Comparison of ENCODE assay signal across 1 cellular context in the genomic region with DNA sequence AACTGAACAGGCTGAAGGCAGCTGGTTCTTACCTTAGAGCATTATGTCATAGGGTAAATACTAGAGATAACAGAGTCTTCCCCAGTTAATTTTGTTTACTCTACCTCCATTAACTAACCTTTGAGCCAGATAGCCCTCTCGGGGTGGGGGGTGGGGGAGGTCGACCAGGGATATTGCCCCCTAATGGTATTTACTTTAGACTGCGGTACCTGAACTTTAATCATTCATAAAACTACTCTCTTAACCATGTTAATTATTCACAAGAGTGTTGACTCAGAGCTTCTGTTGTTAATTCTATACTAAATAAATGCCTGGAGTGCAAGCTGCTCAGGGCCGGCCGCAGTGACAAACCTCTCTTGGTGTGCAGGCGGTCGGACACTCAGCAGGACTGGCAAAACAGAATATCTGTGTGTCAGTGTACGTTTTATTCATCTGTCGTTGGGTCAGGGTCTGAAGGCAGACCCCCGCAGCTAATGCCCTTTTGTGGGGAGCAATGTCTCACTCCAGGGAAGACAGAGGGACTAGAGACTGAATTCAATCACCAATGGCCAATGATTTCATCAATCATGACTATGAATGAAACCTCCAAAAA.
TF ChIP-seq lines count a peak whose summit lies in the region.

No MANE protein-coding gene starts in this region.

TF ChIP-seq in HepG2, 621 proteins besides CTCF, POLR2A, EP300 and RAD21 (continued from another document and continues in another):
- TF ChIP-seq, protein P1, sequence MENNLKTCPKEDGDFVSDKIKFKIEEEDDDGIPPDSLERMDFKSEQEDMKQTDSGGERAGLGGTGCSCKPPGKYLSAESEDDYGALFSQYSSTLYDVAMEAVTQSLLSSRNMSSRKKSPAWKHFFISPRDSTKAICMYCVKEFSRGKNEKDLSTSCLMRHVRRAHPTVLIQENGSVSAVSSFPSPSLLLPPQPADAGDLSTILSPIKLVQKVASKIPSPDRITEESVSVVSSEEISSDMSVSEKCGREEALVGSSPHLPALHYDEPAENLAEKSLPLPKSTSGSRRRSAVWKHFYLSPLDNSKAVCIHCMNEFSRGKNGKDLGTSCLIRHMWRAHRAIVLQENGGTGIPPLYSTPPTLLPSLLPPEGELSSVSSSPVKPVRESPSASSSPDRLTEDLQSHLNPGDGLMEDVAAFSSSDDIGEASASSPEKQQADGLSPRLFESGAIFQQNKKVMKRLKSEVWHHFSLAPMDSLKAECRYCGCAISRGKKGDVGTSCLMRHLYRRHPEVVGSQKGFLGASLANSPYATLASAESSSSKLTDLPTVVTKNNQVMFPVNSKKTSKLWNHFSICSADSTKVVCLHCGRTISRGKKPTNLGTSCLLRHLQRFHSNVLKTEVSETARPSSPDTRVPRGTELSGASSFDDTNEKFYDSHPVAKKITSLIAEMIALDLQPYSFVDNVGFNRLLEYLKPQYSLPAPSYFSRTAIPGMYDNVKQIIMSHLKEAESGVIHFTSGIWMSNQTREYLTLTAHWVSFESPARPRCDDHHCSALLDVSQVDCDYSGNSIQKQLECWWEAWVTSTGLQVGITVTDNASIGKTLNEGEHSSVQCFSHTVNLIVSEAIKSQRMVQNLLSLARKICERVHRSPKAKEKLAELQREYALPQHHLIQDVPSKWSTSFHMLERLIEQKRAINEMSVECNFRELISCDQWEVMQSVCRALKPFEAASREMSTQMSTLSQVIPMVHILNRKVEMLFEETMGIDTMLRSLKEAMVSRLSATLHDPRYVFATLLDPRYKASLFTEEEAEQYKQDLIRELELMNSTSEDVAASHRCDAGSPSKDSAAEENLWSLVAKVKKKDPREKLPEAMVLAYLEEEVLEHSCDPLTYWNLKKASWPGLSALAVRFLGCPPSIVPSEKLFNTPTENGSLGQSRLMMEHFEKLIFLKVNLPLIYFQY (CRISPR knock-in tag; IDR thresholded peaks at IDR 0.05; ENCODE audit: borderline replicate concordance), result peak; percentile 40; the same call in 1 of the 2 replicates
- TF ChIP-seq, protein P2, sequence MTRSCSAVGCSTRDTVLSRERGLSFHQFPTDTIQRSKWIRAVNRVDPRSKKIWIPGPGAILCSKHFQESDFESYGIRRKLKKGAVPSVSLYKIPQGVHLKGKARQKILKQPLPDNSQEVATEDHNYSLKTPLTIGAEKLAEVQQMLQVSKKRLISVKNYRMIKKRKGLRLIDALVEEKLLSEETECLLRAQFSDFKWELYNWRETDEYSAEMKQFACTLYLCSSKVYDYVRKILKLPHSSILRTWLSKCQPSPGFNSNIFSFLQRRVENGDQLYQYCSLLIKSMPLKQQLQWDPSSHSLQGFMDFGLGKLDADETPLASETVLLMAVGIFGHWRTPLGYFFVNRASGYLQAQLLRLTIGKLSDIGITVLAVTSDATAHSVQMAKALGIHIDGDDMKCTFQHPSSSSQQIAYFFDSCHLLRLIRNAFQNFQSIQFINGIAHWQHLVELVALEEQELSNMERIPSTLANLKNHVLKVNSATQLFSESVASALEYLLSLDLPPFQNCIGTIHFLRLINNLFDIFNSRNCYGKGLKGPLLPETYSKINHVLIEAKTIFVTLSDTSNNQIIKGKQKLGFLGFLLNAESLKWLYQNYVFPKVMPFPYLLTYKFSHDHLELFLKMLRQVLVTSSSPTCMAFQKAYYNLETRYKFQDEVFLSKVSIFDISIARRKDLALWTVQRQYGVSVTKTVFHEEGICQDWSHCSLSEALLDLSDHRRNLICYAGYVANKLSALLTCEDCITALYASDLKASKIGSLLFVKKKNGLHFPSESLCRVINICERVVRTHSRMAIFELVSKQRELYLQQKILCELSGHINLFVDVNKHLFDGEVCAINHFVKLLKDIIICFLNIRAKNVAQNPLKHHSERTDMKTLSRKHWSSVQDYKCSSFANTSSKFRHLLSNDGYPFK (CRISPR knock-in tag; IDR thresholded peaks at IDR 0.05; ENCODE audit: borderline replicate concordance), result peak; percentile 74; the same call in 1 of the 2 replicates
- peak; percentile 63; the same call in 1 of the 2 replicates for TF ChIP-seq ZNF558 (CRISPR knock-in tag; IDR thresholded peaks at IDR 0.05; ENCODE audit: borderline replicate concordance)
- TF ChIP-seq, protein P3, sequence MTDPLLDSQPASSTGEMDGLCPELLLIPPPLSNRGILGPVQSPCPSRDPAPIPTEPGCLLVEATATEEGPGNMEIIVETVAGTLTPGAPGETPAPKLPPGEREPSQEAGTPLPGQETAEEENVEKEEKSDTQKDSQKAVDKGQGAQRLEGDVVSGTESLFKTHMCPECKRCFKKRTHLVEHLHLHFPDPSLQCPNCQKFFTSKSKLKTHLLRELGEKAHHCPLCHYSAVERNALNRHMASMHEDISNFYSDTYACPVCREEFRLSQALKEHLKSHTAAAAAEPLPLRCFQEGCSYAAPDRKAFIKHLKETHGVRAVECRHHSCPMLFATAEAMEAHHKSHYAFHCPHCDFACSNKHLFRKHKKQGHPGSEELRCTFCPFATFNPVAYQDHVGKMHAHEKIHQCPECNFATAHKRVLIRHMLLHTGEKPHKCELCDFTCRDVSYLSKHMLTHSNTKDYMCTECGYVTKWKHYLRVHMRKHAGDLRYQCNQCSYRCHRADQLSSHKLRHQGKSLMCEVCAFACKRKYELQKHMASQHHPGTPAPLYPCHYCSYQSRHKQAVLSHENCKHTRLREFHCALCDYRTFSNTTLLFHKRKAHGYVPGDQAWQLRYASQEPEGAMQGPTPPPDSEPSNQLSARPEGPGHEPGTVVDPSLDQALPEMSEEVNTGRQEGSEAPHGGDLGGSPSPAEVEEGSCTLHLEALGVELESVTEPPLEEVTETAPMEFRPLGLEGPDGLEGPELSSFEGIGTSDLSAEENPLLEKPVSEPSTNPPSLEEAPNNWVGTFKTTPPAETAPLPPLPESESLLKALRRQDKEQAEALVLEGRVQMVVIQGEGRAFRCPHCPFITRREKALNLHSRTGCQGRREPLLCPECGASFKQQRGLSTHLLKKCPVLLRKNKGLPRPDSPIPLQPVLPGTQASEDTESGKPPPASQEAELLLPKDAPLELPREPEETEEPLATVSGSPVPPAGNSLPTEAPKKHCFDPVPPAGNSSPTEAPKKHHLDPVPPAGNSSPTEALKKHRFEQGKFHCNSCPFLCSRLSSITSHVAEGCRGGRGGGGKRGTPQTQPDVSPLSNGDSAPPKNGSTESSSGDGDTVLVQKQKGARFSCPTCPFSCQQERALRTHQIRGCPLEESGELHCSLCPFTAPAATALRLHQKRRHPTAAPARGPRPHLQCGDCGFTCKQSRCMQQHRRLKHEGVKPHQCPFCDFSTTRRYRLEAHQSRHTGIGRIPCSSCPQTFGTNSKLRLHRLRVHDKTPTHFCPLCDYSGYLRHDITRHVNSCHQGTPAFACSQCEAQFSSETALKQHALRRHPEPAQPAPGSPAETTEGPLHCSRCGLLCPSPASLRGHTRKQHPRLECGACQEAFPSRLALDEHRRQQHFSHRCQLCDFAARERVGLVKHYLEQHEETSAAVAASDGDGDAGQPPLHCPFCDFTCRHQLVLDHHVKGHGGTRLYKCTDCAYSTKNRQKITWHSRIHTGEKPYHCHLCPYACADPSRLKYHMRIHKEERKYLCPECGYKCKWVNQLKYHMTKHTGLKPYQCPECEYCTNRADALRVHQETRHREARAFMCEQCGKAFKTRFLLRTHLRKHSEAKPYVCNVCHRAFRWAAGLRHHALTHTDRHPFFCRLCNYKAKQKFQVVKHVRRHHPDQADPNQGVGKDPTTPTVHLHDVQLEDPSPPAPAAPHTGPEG (CRISPR knock-in tag; IDR thresholded peaks at IDR 0.05), result peak; percentile 40; the same call in 1 of the 2 replicates
- no peak for TF ChIP-seq ZNF674 (CRISPR knock-in tag; IDR thresholded peaks at IDR 0.05; ENCODE audit: low read depth)
- TF ChIP-seq ZNF839 (CRISPR knock-in tag; IDR thresholded peaks at IDR 0.05; ENCODE audit: borderline replicate concordance), result no peak
- no peak for TF ChIP-seq RFXANK (CRISPR knock-in tag; IDR thresholded peaks at IDR 0.05)
- TF ChIP-seq SIN3A (IDR thresholded peaks at IDR 0.05; ENCODE audit: borderline replicate concordance, low read depth, low read length), result peak; percentile 44; the same call in 1 of the 2 replicates
- TF ChIP-seq ZNF619 (CRISPR knock-in tag; IDR thresholded peaks at IDR 0.05), result no peak
- TF ChIP-seq, protein P4, sequence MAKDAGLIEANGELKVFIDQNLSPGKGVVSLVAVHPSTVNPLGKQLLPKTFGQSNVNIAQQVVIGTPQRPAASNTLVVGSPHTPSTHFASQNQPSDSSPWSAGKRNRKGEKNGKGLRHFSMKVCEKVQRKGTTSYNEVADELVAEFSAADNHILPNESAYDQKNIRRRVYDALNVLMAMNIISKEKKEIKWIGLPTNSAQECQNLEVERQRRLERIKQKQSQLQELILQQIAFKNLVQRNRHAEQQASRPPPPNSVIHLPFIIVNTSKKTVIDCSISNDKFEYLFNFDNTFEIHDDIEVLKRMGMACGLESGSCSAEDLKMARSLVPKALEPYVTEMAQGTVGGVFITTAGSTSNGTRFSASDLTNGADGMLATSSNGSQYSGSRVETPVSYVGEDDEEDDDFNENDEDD (CRISPR knock-in tag; IDR thresholded peaks at IDR 0.05; ENCODE audit: borderline replicate concordance), result no peak
- no peak for TF ChIP-seq HES4 (CRISPR knock-in tag; IDR thresholded peaks at IDR 0.05; ENCODE audit: borderline replicate concordance)
- 0 out of 2 replicates have a peak, but pooled peaks have one; percentile 41 for TF ChIP-seq RELA (CRISPR knock-in tag; IDR thresholded peaks at IDR 0.05)
- TF ChIP-seq, protein P5, sequence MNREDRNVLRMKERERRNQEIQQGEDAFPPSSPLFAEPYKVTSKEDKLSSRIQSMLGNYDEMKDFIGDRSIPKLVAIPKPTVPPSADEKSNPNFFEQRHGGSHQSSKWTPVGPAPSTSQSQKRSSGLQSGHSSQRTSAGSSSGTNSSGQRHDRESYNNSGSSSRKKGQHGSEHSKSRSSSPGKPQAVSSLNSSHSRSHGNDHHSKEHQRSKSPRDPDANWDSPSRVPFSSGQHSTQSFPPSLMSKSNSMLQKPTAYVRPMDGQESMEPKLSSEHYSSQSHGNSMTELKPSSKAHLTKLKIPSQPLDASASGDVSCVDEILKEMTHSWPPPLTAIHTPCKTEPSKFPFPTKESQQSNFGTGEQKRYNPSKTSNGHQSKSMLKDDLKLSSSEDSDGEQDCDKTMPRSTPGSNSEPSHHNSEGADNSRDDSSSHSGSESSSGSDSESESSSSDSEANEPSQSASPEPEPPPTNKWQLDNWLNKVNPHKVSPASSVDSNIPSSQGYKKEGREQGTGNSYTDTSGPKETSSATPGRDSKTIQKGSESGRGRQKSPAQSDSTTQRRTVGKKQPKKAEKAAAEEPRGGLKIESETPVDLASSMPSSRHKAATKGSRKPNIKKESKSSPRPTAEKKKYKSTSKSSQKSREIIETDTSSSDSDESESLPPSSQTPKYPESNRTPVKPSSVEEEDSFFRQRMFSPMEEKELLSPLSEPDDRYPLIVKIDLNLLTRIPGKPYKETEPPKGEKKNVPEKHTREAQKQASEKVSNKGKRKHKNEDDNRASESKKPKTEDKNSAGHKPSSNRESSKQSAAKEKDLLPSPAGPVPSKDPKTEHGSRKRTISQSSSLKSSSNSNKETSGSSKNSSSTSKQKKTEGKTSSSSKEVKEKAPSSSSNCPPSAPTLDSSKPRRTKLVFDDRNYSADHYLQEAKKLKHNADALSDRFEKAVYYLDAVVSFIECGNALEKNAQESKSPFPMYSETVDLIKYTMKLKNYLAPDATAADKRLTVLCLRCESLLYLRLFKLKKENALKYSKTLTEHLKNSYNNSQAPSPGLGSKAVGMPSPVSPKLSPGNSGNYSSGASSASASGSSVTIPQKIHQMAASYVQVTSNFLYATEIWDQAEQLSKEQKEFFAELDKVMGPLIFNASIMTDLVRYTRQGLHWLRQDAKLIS (CRISPR knock-in tag; IDR thresholded peaks at IDR 0.05), result peak; percentile 89
- peak; percentile 74; the same call in 1 of the 2 replicates for TF ChIP-seq MIER3 (CRISPR knock-in tag; IDR thresholded peaks at IDR 0.05; ENCODE audit: borderline replicate concordance)
- TF ChIP-seq CEBPG (CRISPR knock-in tag; IDR thresholded peaks at IDR 0.05), result peak; percentile 32; the same call in 1 of the 2 replicates
- peak; percentile 91 for TF ChIP-seq DPF2 (CRISPR knock-in tag; IDR thresholded peaks at IDR 0.05; ENCODE audit: borderline replicate concordance, low read depth)
- TF ChIP-seq, protein P6, sequence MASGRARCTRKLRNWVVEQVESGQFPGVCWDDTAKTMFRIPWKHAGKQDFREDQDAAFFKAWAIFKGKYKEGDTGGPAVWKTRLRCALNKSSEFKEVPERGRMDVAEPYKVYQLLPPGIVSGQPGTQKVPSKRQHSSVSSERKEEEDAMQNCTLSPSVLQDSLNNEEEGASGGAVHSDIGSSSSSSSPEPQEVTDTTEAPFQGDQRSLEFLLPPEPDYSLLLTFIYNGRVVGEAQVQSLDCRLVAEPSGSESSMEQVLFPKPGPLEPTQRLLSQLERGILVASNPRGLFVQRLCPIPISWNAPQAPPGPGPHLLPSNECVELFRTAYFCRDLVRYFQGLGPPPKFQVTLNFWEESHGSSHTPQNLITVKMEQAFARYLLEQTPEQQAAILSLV (CRISPR knock-in tag; IDR thresholded peaks at IDR 0.05; ENCODE audit: borderline replicate concordance), result peak; percentile 55; the same call in 1 of the 2 replicates
- TF ChIP-seq, protein P7, sequence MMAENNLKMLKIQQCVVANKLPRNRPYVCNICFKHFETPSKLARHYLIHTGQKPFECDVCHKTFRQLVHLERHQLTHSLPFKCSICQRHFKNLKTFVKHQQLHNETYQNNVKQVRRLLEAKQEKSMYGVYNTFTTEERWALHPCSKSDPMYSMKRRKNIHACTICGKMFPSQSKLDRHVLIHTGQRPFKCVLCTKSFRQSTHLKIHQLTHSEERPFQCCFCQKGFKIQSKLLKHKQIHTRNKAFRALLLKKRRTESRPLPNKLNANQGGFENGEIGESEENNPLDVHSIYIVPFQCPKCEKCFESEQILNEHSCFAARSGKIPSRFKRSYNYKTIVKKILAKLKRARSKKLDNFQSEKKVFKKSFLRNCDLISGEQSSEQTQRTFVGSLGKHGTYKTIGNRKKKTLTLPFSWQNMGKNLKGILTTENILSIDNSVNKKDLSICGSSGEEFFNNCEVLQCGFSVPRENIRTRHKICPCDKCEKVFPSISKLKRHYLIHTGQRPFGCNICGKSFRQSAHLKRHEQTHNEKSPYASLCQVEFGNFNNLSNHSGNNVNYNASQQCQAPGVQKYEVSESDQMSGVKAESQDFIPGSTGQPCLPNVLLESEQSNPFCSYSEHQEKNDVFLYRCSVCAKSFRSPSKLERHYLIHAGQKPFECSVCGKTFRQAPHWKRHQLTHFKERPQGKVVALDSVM (CRISPR knock-in tag; IDR thresholded peaks at IDR 0.05), result no peak
- TF ChIP-seq ZNF629 (CRISPR knock-in tag; conservative IDR thresholded peaks at IDR 0.05), result peak; percentile 30; the same call in 1 of the 2 replicates
- TF ChIP-seq SP2 (CRISPR knock-in tag; IDR thresholded peaks at IDR 0.05), result no peak
- TF ChIP-seq ZNF274 (CRISPR knock-in tag; IDR thresholded peaks at IDR 0.05), result no peak
- TF ChIP-seq, protein P8, sequence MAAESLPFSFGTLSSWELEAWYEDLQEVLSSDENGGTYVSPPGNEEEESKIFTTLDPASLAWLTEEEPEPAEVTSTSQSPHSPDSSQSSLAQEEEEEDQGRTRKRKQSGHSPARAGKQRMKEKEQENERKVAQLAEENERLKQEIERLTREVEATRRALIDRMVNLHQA (CRISPR knock-in tag; IDR thresholded peaks at IDR 0.05), result no peak; the same call in 1 of the 2 replicates
- TF ChIP-seq KDM5A (IDR thresholded peaks at IDR 0.05; ENCODE audit: borderline replicate concordance, low read length), result peak; percentile 19; the same call in 1 of the 2 replicates
- peak; percentile 85 for TF ChIP-seq ERF (CRISPR knock-in tag; IDR thresholded peaks at IDR 0.05)
- TF ChIP-seq, protein P9, sequence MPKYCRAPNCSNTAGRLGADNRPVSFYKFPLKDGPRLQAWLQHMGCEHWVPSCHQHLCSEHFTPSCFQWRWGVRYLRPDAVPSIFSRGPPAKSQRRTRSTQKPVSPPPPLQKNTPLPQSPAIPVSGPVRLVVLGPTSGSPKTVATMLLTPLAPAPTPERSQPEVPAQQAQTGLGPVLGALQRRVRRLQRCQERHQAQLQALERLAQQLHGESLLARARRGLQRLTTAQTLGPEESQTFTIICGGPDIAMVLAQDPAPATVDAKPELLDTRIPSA (CRISPR knock-in tag; IDR thresholded peaks at IDR 0.05; ENCODE audit: borderline replicate concordance), result no peak
- TF ChIP-seq ZNF781 (CRISPR knock-in tag; IDR thresholded peaks at IDR 0.05; ENCODE audit: borderline replicate concordance, not compliant biosample characterization), result peak; percentile 62
- TF ChIP-seq DR1 (CRISPR knock-in tag; IDR thresholded peaks at IDR 0.05), result no peak
- TF ChIP-seq PAX8 (CRISPR knock-in tag; IDR thresholded peaks at IDR 0.05; ENCODE audit: borderline replicate concordance), result no peak
